ENCODE assay signal across 20 cellular contexts in the genomic region with DNA sequence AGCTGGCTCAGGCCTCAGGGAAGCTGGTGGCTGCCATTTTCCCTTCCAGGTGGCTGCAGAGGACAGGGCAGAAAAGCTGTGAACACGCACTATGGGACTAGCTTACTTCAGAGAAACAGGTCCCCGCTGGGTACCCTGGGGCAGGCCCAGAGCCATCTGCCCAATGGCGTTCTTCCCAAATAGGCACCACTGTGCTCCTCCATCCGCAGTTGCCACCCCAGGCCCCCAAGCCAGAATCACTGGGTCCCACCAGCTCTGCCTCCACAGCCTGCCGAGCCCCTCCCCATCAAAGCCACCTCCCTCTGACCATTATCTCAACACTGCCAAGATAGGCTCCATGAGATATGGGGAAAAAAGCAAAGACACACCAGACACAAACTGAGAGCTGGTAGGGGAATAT.
"Had no signal": no experiment of that assay in that cellular context is flagged by ENCODE, and none has a peak within 500 bp of the region (broad histone marks: within the 10 kb centered on the region; RNA-seq: fewer than 3 reads in every experiment).

No MANE protein-coding gene starts in this region.

- FAIRE-seq: endometrium, frontal cortex, kidney had no signal

- H3K27me3 Mint-ChIP-seq: activated naive CD8-positive, alpha-beta T cell treated with anti-CD3 and anti-CD28 coated beads, Interleukin-2, amount 50 U/mL, for 24 hours; central memory CD8-positive, alpha-beta T cell had no signal

- H3K9me3 ChIP-seq: left lung, prostate gland, stomach, upper lobe of left lung had no signal

- H3K4me3 Mint-ChIP-seq: activated naive CD8-positive, alpha-beta T cell treated with anti-CD3 and anti-CD28 coated beads, Interleukin-2, amount 50 U/mL, for 24 hours; activated T-helper 1 cell treated with anti-CD3 and anti-CD28 coated beads, Interleukin-12 subunit alpha, Interleukin-12 subunit beta, Interleukin-2, Interleukin-4 antibody, amounts not matched to agents 30 ng/mL and 10 ng/mL and 1 ng/mL, durations not matched to agents 14 hours and 24 hours and 36 hours; central memory CD8-positive, alpha-beta T cell; neural crest cell had no signal

- H3K4me3 ChIP-seq: coronary artery, left lung, prostate gland, skin epidermis, stomach, upper lobe of left lung had no signal

- H3K4me1 Mint-ChIP-seq: neural crest cell had no signal

- H3K27ac ChIP-seq: brain microvascular endothelial cell, coronary artery, left lung, prostate gland, skin epidermis, stomach, upper lobe of left lung, VCaP had no signal

- ATAC-seq: activated naive CD8-positive, alpha-beta T cell treated with anti-CD3 and anti-CD28 coated beads, Interleukin-2, amount 50 U/mL, for 24 hours; left lung had no signal

- H3K4me1 ChIP-seq: left lung, upper lobe of left lung had no signal

- DNase-seq: activated CD4-positive, alpha-beta T cell treated with anti-CD3 and anti-CD28 coated beads for 1 hour; activated naive CD4-positive, alpha-beta T cell; activated naive CD8-positive, alpha-beta T cell treated with anti-CD3 and anti-CD28 coated beads, Interleukin-2, amount 50 U/mL, for 24 hours; anterior cingulate cortex; brain microvascular endothelial cell; head of caudate nucleus; kidney; midbrain; stomach; upper lobe of left lung had no signal

- H3K27me3 ChIP-seq: brain microvascular endothelial cell, left lung, stomach, upper lobe of left lung had no signal

- H3K27ac Mint-ChIP-seq: activated naive CD8-positive, alpha-beta T cell treated with anti-CD3 and anti-CD28 coated beads, Interleukin-2, amount 50 U/mL, for 24 hours; activated T-helper 1 cell treated with anti-CD3 and anti-CD28 coated beads, Interleukin-12 subunit alpha, Interleukin-12 subunit beta, Interleukin-2, Interleukin-4 antibody, amounts not matched to agents 30 ng/mL and 10 ng/mL and 1 ng/mL, durations not matched to agents 14 hours and 24 hours and 36 hours had no signal

- H3K9me3 Mint-ChIP-seq: activated naive CD8-positive, alpha-beta T cell treated with anti-CD3 and anti-CD28 coated beads, Interleukin-2, amount 50 U/mL, for 24 hours; activated T-helper 1 cell treated with anti-CD3 and anti-CD28 coated beads, Interleukin-12 subunit alpha, Interleukin-12 subunit beta, Interleukin-2, Interleukin-4 antibody, amounts not matched to agents 30 ng/mL and 10 ng/mL and 1 ng/mL, durations not matched to agents 14 hours and 24 hours and 36 hours; central memory CD8-positive, alpha-beta T cell; neural crest cell had no signal
